In genomic region chr22:35746248-35746647, GRCh38 we compare ENCODE assay signal across 22 cellular contexts. TPM values are rescaled to one million over a fixed set of nuclear protein-coding genes. Genes with fewer than 3 reads are reported as not detected.
DNase-seq lines count a peak whose midpoint lies in the region; ATAC-seq and TF ChIP-seq lines count a peak whose summit lies in the region.
"Had no signal": no experiment of that assay in that cellular context is flagged by ENCODE, and none has a peak within 500 bp of the region (broad histone marks: within the 10 kb centered on the region; RNA-seq: fewer than 3 reads in every experiment).

No MANE protein-coding gene starts in this region.

- H3K4me3 ChIP-seq in DOHH2 (ENCODE audit: low read length): no peak overlapping the region
- peak overlapping the region; percentile 56 for H3K4me3 ChIP-seq in OCI-LY1 (ENCODE audit: low read depth, low read length, poor library complexity, severe bottlenecking)
- H3K4me3 ChIP-seq in choroid plexus epithelial cell (ENCODE audit: low read depth, low read length): no peak overlapping the region
- no peak overlapping the region for H3K4me3 ChIP-seq in PC-9
- H3K4me3 ChIP-seq: A549, BLaER1 had no signal

- CTCF ChIA-PET in PC-9 (lab: Charles Lee): no interaction called here

- intact Hi-C loops in PC-9 (cut with micrococcal nuclease; ENCODE audit: unreplicated experiment): no loop called here

- peaks cover 80% of the 10 kb centered on the region for H3K36me3 ChIP-seq in DOHH2 (ENCODE audit: control insufficient read depth, low read length)
- H3K36me3 ChIP-seq in OCI-LY1 (ENCODE audit: insufficient read depth, low read length): peaks cover 35% of the 10 kb centered on the region; the same call in 1 of the 2 replicates
- peaks cover 39% of the 10 kb centered on the region for H3K36me3 ChIP-seq in PC-9 (ENCODE audit: low read depth)
- H3K36me3 ChIP-seq: BLaER1 had no signal

- TF ChIP-seq CTCF in DOHH2 (IDR thresholded peaks at IDR 0.05; ENCODE audit: low read depth, low read length, poor library complexity, severe bottlenecking) (no peak), OCI-LY1 (IDR thresholded peaks at IDR 0.05; ENCODE audit: low read length) (no peak), choroid plexus epithelial cell (conservative IDR thresholded peaks at IDR 0.05; ENCODE audit: low read depth, low read length) (no peak), PC-9 (conservative IDR thresholded peaks at IDR 0.05) (no peak)

- no TSS peak for BruUV-seq in PC-9 (replicated peaks; lab: Mats Ljungman, UMichigan)

- peak overlapping the region; percentile 75 for H3K4me2 ChIP-seq in DOHH2 (ENCODE audit: low read length)
- peak overlapping the region; percentile 62 for H3K4me2 ChIP-seq in OCI-LY1 (ENCODE audit: low read length)
- no peak overlapping the region for H3K4me2 ChIP-seq in PC-9
- H3K4me2 ChIP-seq: A549, BLaER1 had no signal

- POLR2A ChIA-PET in PC-9 (lab: Charles Lee; ENCODE audit: unreplicated experiment): no interaction called here

- no peaks in the 10 kb centered on the region for H3K9me3 ChIP-seq in DOHH2 (ENCODE audit: control insufficient read depth, insufficient read depth, low read length)
- H3K9me3 ChIP-seq in OCI-LY1 (ENCODE audit: low read length): no peaks in the 10 kb centered on the region
- no peaks in the 10 kb centered on the region for H3K9me3 ChIP-seq in PC-9 (ENCODE audit: insufficient read depth, low read depth)
- H3K9me3 ChIP-seq: A549, BLaER1 had no signal

- peak overlapping the region; percentile 64 for H3K9ac ChIP-seq in OCI-LY1 (ENCODE audit: low read length)
- H3K9ac ChIP-seq: BLaER1 had no signal

- H3K27ac ChIP-seq in DOHH2 (ENCODE audit: low read depth, low read length): peak overlapping the region; percentile 100
- H3K27ac ChIP-seq in OCI-LY1 (ENCODE audit: low read depth, low read length, poor library complexity, severe bottlenecking): peak overlapping the region; percentile 99
- no peak overlapping the region for H3K27ac ChIP-seq in PC-9
- H3K27ac ChIP-seq: A549, BLaER1 had no signal

- ATAC-seq in HG02938 (IDR thresholded peaks at IDR 0.05; ENCODE audit: unreplicated experiment): no peak
- ATAC-seq: A549 had no signal

- DNase-seq in choroid plexus epithelial cell (ENCODE audit: low read depth) (peak; percentile 16), iris pigment epithelial cell (ENCODE audit: low read depth) (peak; percentile 14), PC-9 (no peak)
- DNase-seq in activated naive CD4-positive, alpha-beta T cell treated with Interleukin-2 at 50 U/mL for 16 hours: no peak
- DNase-seq in activated T-cell treated with anti-CD3 and anti-CD28 coated beads, Interleukin-2, amount 50 U/mL, for 48 hours: no peak
- DNase-seq: Calu3; CD4-positive, alpha-beta memory T cell; EL; NCI-H1092 treated with DMSO at 0.1 percent for 48 hours; NCI-H146; NCI-H2029 treated with DMSO at 0.1 percent for 48 hours; NCI-H2171; NCI-H446; NCI-H69; NK-92 treated with Interleukin-12 subunit alpha and Interleukin-12 subunit beta, amount 100 ng/mL, for 24 hours; OCI-M1; RPMI8226 had no signal

- peaks cover 58% of the 10 kb centered on the region for H3K79me2 ChIP-seq in DOHH2 (ENCODE audit: control insufficient read depth, low read length)
- H3K79me2 ChIP-seq in OCI-LY1 (ENCODE audit: insufficient read depth, low read length): no peaks in the 10 kb centered on the region
- no peaks in the 10 kb centered on the region for H3K79me2 ChIP-seq in PC-9 (ENCODE audit: low read depth)

- H3K4me1 ChIP-seq in DOHH2 (ENCODE audit: control insufficient read depth, low read length) (peaks cover 84% of the 10 kb centered on the region), OCI-LY1 (ENCODE audit: insufficient read depth, low read length, severe bottlenecking) (peaks cover 100% of the 10 kb centered on the region), PC-9 (replicated peaks; ENCODE audit: insufficient read depth) (peaks cover 20% of the 10 kb centered on the region)

- H3K27me3 ChIP-seq in DOHH2 (ENCODE audit: control insufficient read depth, low read length) (no peaks in the 10 kb centered on the region), OCI-LY1 (ENCODE audit: insufficient read depth, low read length) (no peaks in the 10 kb centered on the region), PC-9 (ENCODE audit: insufficient read depth, low read depth) (no peaks in the 10 kb centered on the region)

- H3K9me2 ChIP-seq in DOHH2 (replicated peaks; ENCODE audit: control insufficient read depth, low read length) (no peaks in the 10 kb centered on the region), OCI-LY1 (ENCODE audit: low read depth, low read length) (no peaks in the 10 kb centered on the region), PC-9 (ENCODE audit: insufficient read depth) (no peaks in the 10 kb centered on the region)

- H4K20me1 ChIP-seq in DOHH2 (ENCODE audit: control insufficient read depth, insufficient read depth, low read depth, low read length) (no peaks in the 10 kb centered on the region), OCI-LY1 (ENCODE audit: insufficient read depth, low read length) (no peaks in the 10 kb centered on the region), PC-9 (ENCODE audit: insufficient read depth) (no peaks in the 10 kb centered on the region)

- H3F3A ChIP-seq in DOHH2 (ENCODE audit: control insufficient read depth, insufficient read depth) (peaks cover 53% of the 10 kb centered on the region), OCI-LY1 (ENCODE audit: insufficient read depth, low read length) (0 out of 2 replicates have a peak, but pooled peaks cover 12% of the 10 kb centered on the region), PC-9 (ENCODE audit: insufficient read depth, low read depth) (peaks cover 30% of the 10 kb centered on the region; the same call in 1 of the 2 replicates)

- H2AFZ ChIP-seq in OCI-LY1 (ENCODE audit: low read length): no peak overlapping the region
- H2AFZ ChIP-seq in PC-9: no peak overlapping the region

RNA-seq across cellular contexts. Expression of gene APOL5, which starts 28.6 kb away (rescaled TPM):
- not detected in 2 replicates for total RNA-seq in PC-9 (2021)
- total RNA-seq: Calu3; CD4-positive, alpha-beta memory T cell had no signal

Comparison
In these comparisons a context has a peak if more than half of its experiments do, and no peak if none do; other contexts are left out.
1. DNase-seq: peak in choroid plexus epithelial cell (single experiment) and iris pigment epithelial cell (single experiment); none in PC-9 (0 of 2), activated naive CD4-positive, alpha-beta T cell treated with Interleukin-2 at 50 U/mL for 16 hours (single experiment) and activated T-cell treated with anti-CD3 and anti-CD28 coated beads, Interleukin-2, amount 50 U/mL, for 48 hours (0 of 2).